In genomic region chr14:94372021-94372605, GRCh38 we compare ENCODE assay signal across 15 cellular contexts. TPM values are rescaled to one million over a fixed set of nuclear protein-coding genes. Genes with fewer than 3 reads are reported as not detected.
DNase-seq lines count a peak whose midpoint lies in the region; ATAC-seq and TF ChIP-seq lines count a peak whose summit lies in the region.
"Had no signal": no experiment of that assay in that cellular context is flagged by ENCODE, and none has a peak within 500 bp of the region (broad histone marks: within the 10 kb centered on the region; RNA-seq: fewer than 3 reads in every experiment).

No MANE protein-coding gene starts in this region.

- H3F3A ChIP-seq in Loucy (ENCODE audit: low read depth) (no peaks in the 10 kb centered on the region), neural progenitor cell (ENCODE audit: low read depth) (peaks cover 13% of the 10 kb centered on the region)

- H4K20me1 ChIP-seq in Loucy (ENCODE audit: insufficient read depth, low read length, poor library complexity, severe bottlenecking) (no peaks in the 10 kb centered on the region), neural progenitor cell (ENCODE audit: low read depth) (no peaks in the 10 kb centered on the region)

- no peak for ATAC-seq in HG03460 (IDR thresholded peaks at IDR 0.05; ENCODE audit: unreplicated experiment)
- ATAC-seq: esophagus mucosa; stimulated activated naive CD8-positive, alpha-beta T cell treated with anti-CD3 and anti-CD28 coated beads, Interleukin-15, amount 100 ng/mL, for 72 hours had no signal

- H3K27me3 ChIP-seq in Loucy (ENCODE audit: insufficient read depth, low read length, poor library complexity, severe bottlenecking) = no peaks in the 10 kb centered on the region
- H3K27me3 ChIP-seq in neural progenitor cell = no peaks in the 10 kb centered on the region
- no peaks in the 10 kb centered on the region for H3K27me3 ChIP-seq in tibial nerve
- H3K27me3 ChIP-seq: vagina had no signal

- TF ChIP-seq EP300 in tibial nerve (IDR thresholded peaks at IDR 0.05) = no peak

- no peak for TF ChIP-seq POLR2A in tibial nerve (IDR thresholded peaks at IDR 0.05)

- H3K27ac ChIP-seq in neural progenitor cell (no peak overlapping the region), tibial nerve (no peak overlapping the region)
- H3K27ac ChIP-seq: vagina had no signal

- H3K9me3 Mint-ChIP-seq in chondrocyte (ENCODE audit: low read depth) (no peaks in the 10 kb centered on the region), neural progenitor cell (no peaks in the 10 kb centered on the region)
- H3K9me3 Mint-ChIP-seq: activated T-helper 2 cell treated with anti-CD3 and anti-CD28 coated beads, Interferon-gamma antibody, Interleukin-2, Interleukin-4, amounts not matched to agents 10 μg/mL and 5 μg/mL and 100 μg/mL, durations not matched to agents 14 hours and 24 hours and 36 hours; stimulated activated naive CD8-positive, alpha-beta T cell treated with anti-CD3 and anti-CD28 coated beads, Interleukin-15, amount 100 ng/mL, for 72 hours had no signal

- H3K27me3 Mint-ChIP-seq in chondrocyte (ENCODE audit: low read depth) (peaks cover 5% of the 10 kb centered on the region), neural progenitor cell (ENCODE audit: insufficient read depth, low read depth) (peaks cover 21% of the 10 kb centered on the region)

- H3K9ac ChIP-seq in Loucy (ENCODE audit: low read depth, low read length, poor library complexity, severe bottlenecking) (no peak overlapping the region), neural progenitor cell (no peak overlapping the region)

- H2AFZ ChIP-seq in Loucy (ENCODE audit: low read length) (no peak overlapping the region), neural progenitor cell (replicated peaks) (no peak overlapping the region)

- H3K4me3 ChIP-seq in GM12865 (ENCODE audit: low read depth, low read length) (no peak overlapping the region), Loucy (ENCODE audit: low read length, poor library complexity, severe bottlenecking) (no peak overlapping the region), neural progenitor cell (no peak overlapping the region), tibial nerve (no peak overlapping the region)
- H3K4me3 ChIP-seq: vagina had no signal

- H3K36me3 ChIP-seq in Loucy (ENCODE audit: insufficient read depth, low read length) (no peaks in the 10 kb centered on the region), neural progenitor cell (no peaks in the 10 kb centered on the region), tibial nerve (no peaks in the 10 kb centered on the region)
- H3K36me3 ChIP-seq: vagina had no signal

- DNase-seq in GM12865 (ENCODE audit: low read depth) (no peak), chondrocyte (ENCODE audit: low spot score) (no peak), neural progenitor cell (ENCODE audit: low spot score) (peak; percentile 47), tibial nerve (ENCODE audit: low spot score in 2 of 2) (no peak)
- DNase-seq in activated CD4-positive, alpha-beta T cell treated with anti-CD3 and anti-CD28 coated beads, Interleukin-2, amount 50 U/mL, for 48 hours = no peak
- DNase-seq: glutamatergic neuron; NCI-H1048; stimulated activated naive CD8-positive, alpha-beta T cell treated with anti-CD3 and anti-CD28 coated beads, Interleukin-15, amount 100 ng/mL, for 72 hours had no signal

- H3K9me2 ChIP-seq in Loucy (replicated peaks; ENCODE audit: low read depth, low read length) = no peaks in the 10 kb centered on the region

- no peak overlapping the region for H3K4me3 Mint-ChIP-seq in chondrocyte (ENCODE audit: unreplicated experiment)
- no peak overlapping the region for H3K4me3 Mint-ChIP-seq in neural progenitor cell
- H3K4me3 Mint-ChIP-seq: stimulated activated naive CD8-positive, alpha-beta T cell treated with anti-CD3 and anti-CD28 coated beads, Interleukin-15, amount 100 ng/mL, for 72 hours had no signal

- WGBS in tibial nerve, 2 donors = 79 to 84% methylated on average over 13 of the region's 13 CpGs

- H3K36me3 Mint-ChIP-seq in chondrocyte (ENCODE audit: low read depth) = no peaks in the 10 kb centered on the region
- no peaks in the 10 kb centered on the region for H3K36me3 Mint-ChIP-seq in neural progenitor cell

- H3K27ac Mint-ChIP-seq in chondrocyte (ENCODE audit: unreplicated experiment) (no peak overlapping the region), neural progenitor cell (no peak overlapping the region)
- H3K27ac Mint-ChIP-seq: activated T-helper 2 cell treated with anti-CD3 and anti-CD28 coated beads, Interferon-gamma antibody, Interleukin-2, Interleukin-4, amounts not matched to agents 10 μg/mL and 5 μg/mL and 100 μg/mL, durations not matched to agents 14 hours and 24 hours and 36 hours had no signal

- no peaks in the 10 kb centered on the region for H3K79me2 ChIP-seq in Loucy (ENCODE audit: insufficient read depth, low read length)
- no peaks in the 10 kb centered on the region for H3K79me2 ChIP-seq in neural progenitor cell (ENCODE audit: low read depth)

- TF ChIP-seq CTCF in GM12865 (IDR thresholded peaks at IDR 0.05; ENCODE audit: insufficient read depth, low read depth, low read length, missing control alignments) (peak; percentile 8), Loucy (conservative IDR thresholded peaks at IDR 0.05; ENCODE audit: low read length) (peak; percentile 32), chondrocyte (IDR thresholded peaks at IDR 0.05) (peak; percentile 7), neural progenitor cell (IDR thresholded peaks at IDR 0.05) (peak; percentile 46), tibial nerve (IDR thresholded peaks at IDR 0.05) (no peak)

- no peak overlapping the region for H3K4me2 ChIP-seq in Loucy (ENCODE audit: low read depth, low read length, poor library complexity, severe bottlenecking)
- H3K4me2 ChIP-seq in neural progenitor cell = no peak overlapping the region

- H3K9me3 ChIP-seq in Loucy (ENCODE audit: insufficient read depth, low read depth, low read length) (no peaks in the 10 kb centered on the region; the same call in 1 of the 2 replicates), neural progenitor cell (ENCODE audit: low read depth) (no peaks in the 10 kb centered on the region), tibial nerve (no peaks in the 10 kb centered on the region)
- H3K9me3 ChIP-seq: vagina had no signal

- H3K4me1 Mint-ChIP-seq in chondrocyte (ENCODE audit: low read depth) = peaks cover 9% of the 10 kb centered on the region
- peaks cover 25% of the 10 kb centered on the region for H3K4me1 Mint-ChIP-seq in neural progenitor cell
- H3K4me1 Mint-ChIP-seq: stimulated activated naive CD8-positive, alpha-beta T cell treated with anti-CD3 and anti-CD28 coated beads, Interleukin-15, amount 100 ng/mL, for 72 hours had no signal

- H3K4me1 ChIP-seq in Loucy (ENCODE audit: insufficient read depth, low read length, poor library complexity, severe bottlenecking) = no peaks in the 10 kb centered on the region
- H3K4me1 ChIP-seq in neural progenitor cell = peaks cover 24% of the 10 kb centered on the region
- H3K4me1 ChIP-seq in tibial nerve = peaks cover 0 to 25% (median 0%) of the 10 kb centered on the region in 4 donors
- H3K4me1 ChIP-seq: vagina had no signal

RNA-seq across cellular contexts. Expression of gene SERPINA2, which starts 5.6 kb away (rescaled TPM):
- total RNA-seq in chondrocyte (not detected in 3 replicates), neural progenitor cell (ENCODE audit: low replicate concordance) (not detected in 2 replicates), tibial nerve (not detected)
- total RNA-seq: activated T-helper 2 cell treated with anti-CD3 and anti-CD28 coated beads, Interferon-gamma antibody, Interleukin-2, Interleukin-4, amounts not matched to agents 10 μg/mL and 5 μg/mL and 100 μg/mL, durations not matched to agents 14 hours and 24 hours and 36 hours; esophagus mucosa; myocyte; posterior vena cava; vagina had no signal

RNA-seq across cellular contexts. Expression of gene SERPINA1, which starts 16.3 kb away (rescaled TPM):
- total RNA-seq in chondrocyte (0.20 TPM in 1 of 3 replicates, not detected in the others), neural progenitor cell (ENCODE audit: low replicate concordance) (0.13 and 0.43 TPM in 2 replicates), tibial nerve (10 to 100 TPM in 2 of 4 donors, 1 to 10 TPM in 2; 5.7 to 13.9 (median 9.0) TPM)
- total RNA-seq: myocyte had no signal

RNA-seq across cellular contexts. Expression of gene SERPINA6, which starts 49.0 kb away (rescaled TPM):
- total RNA-seq in chondrocyte = not detected in 3 replicates
- not detected in 2 replicates for total RNA-seq in neural progenitor cell (ENCODE audit: low replicate concordance)
- total RNA-seq in tibial nerve = under 1 TPM in 1 of 4 donors, not detected in 3; 0.63 TPM
- total RNA-seq: activated T-helper 2 cell treated with anti-CD3 and anti-CD28 coated beads, Interferon-gamma antibody, Interleukin-2, Interleukin-4, amounts not matched to agents 10 μg/mL and 5 μg/mL and 100 μg/mL, durations not matched to agents 14 hours and 24 hours and 36 hours; esophagus mucosa; myocyte; posterior vena cava; vagina had no signal

Comparison
In these comparisons a context has a peak if more than half of its experiments do, and no peak if none do; other contexts are left out.
1. CTCF ChIP-seq: peak in GM12865 (single experiment), Loucy (single experiment), chondrocyte (single experiment) and neural progenitor cell (single experiment); none in tibial nerve (0 of 5).